8 cellular contexts compared by ENCODE assay signal in the genomic region with DNA sequence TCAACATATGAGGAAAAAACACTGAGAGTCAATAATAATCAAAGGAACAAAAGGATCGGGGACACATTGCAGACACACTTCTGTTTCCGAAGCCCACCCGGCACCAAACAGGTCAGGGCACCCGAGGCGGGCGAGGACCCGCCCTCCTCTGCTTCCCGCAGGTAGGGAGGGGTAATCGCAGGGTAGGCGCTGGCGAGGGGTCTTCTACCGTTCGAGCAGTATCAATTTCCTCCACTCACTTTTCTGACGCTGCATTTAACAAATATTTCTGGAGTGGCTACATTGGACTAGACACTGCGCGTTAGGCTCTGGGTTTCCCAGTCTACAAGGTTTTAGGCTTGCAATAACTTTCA. TPM values are rescaled to one million over a fixed set of nuclear protein-coding genes. Genes with fewer than 3 reads are reported as not detected.
A peak's percentile ranks its signal among the peaks of the same experiment; 100 is the strongest.
DNase-seq lines count a peak whose midpoint lies in the region; ATAC-seq, FAIRE-seq and TF ChIP-seq lines count a peak whose summit lies in the region.

No MANE protein-coding gene starts in this region.

- WGBS in heart right ventricle, 2 donors = 10 to 24% methylated on average over 16 of the region's 16 CpGs
- WGBS in K562 (ENCODE audit: insufficient coverage, low coverage, missing lambda C conversion rate) = 0% methylated on average over 16 of the region's 16 CpGs
- WGBS in lung, 2 donors = 0 to 6% methylated on average over 16 of the region's 16 CpGs
- WGBS in aorta, 2 donors = 14 to 26% methylated on average over 16 of the region's 16 CpGs

- H3K9me3 ChIP-seq in heart right ventricle (no peaks in the 10 kb centered on the region), K562 (replicated peaks; ENCODE audit: control insufficient read depth, insufficient read depth, low read depth, low read length) (no peaks in the 10 kb centered on the region), lung (ENCODE audit: control insufficient read depth in 2 of 2, insufficient read depth in 1 of 2, low read length in 1 of 2) (no peaks in the 10 kb centered on the region), aorta (ENCODE audit: control insufficient read depth, low read length) (no peaks in the 10 kb centered on the region)

- DNase-seq in heart right ventricle (no peak), Right ventricle myocardium inferior (ENCODE audit: missing footprints) (no peak), K562 (ENCODE audit: extremely low read depth in 1 of 4, low spot score in 3 of 4) (no peak), lung (ENCODE audit: low spot score) (no peak), aorta (peak in 1 of 2 donors; percentile 40), NOMO-1 (lab: John Stamatoyannopoulos, UW; ENCODE audit: unreplicated experiment in 2 of 2) (no peak), SHP77 treated with DMSO at 0.1 percent for 48 hours (lab: John Stamatoyannopoulos, UW) (no peak)

- no peak for FAIRE-seq in K562 (lab: Jason Lieb, UNC)

- H3K9me1 ChIP-seq in K562 (ENCODE audit: control insufficient read depth, insufficient read depth, low read length) = no peaks in the 10 kb centered on the region

- no peak for TF ChIP-seq EP300 in K562 (IDR thresholded peaks at IDR 0.05; ENCODE audit: low read length)

- H2AFZ ChIP-seq in K562 (ENCODE audit: low read depth, low read length) = no peak overlapping the region

- POLR2A ChIA-PET in K562 (lab: Yijun Ruan, JAX) = no interaction called here

- CTCF ChIA-PET in K562 (lab: Yijun Ruan, JAX; ENCODE audit: low intra/inter-chr PET ratio) = no interaction called here

- peak overlapping the region; percentile 89 to 99 (median 96) for H3K4me3 ChIP-seq in heart right ventricle
- peak overlapping the region; percentile 91 for H3K4me3 ChIP-seq in K562
- peak overlapping the region; percentile 79 for H3K4me3 ChIP-seq in lung
- H3K4me3 ChIP-seq in aorta (ENCODE audit: low read length in 2 of 2) = peak overlapping the region; percentile 51 to 78

- ATAC-seq in heart right ventricle (no peak), Right ventricle myocardium inferior (no peak), K562 (peak; percentile 6; the same call in 1 of the 3 replicates), lung (ENCODE audit: insufficient read depth, low FRiP score) (no peak), aorta (ENCODE audit: low FRiP score) (no peak), HG02571 (IDR thresholded peaks at IDR 0.05; ENCODE audit: unreplicated experiment) (no peak)

- H3K9ac ChIP-seq in K562 (ENCODE audit: insufficient read depth in 1 of 2, low read depth in 2 of 2, low read length in 2 of 2) = peak overlapping the region; percentile 96 to 97

- H3K4me2 ChIP-seq in K562 (ENCODE audit: insufficient read depth, low read length) = peak overlapping the region; percentile 94

- no peak for TF ChIP-seq RAD21 in K562 (CRISPR knock-in tag; conservative IDR thresholded peaks at IDR 0.05 in 1 of 2, IDR thresholded peaks at IDR 0.05 in 1 of 2)

- H3K36me3 ChIP-seq in heart right ventricle (peaks cover 0 to 13% (median 5%) of the 10 kb centered on the region in 9 donors), K562 (ENCODE audit: control insufficient read depth, insufficient read depth, low read length) (peaks cover 33% of the 10 kb centered on the region), lung (ENCODE audit: control insufficient read depth in 2 of 2, insufficient read depth in 2 of 2, low read length in 2 of 2) (peaks cover 0 to 4% of the 10 kb centered on the region in 2 donors), aorta (ENCODE audit: control insufficient read depth in 1 of 2, insufficient read depth in 2 of 2, low read length in 1 of 2) (no peaks in the 10 kb centered on the region)

- in situ Hi-C loops in K562 (cut with MboI) = no loop called here

- H3K4me1 ChIP-seq in heart right ventricle = peaks cover 2 to 49% (median 25%) of the 10 kb centered on the region in 9 donors
- peaks cover 15 to 39% of the 10 kb centered on the region in 2 experiments for H3K4me1 ChIP-seq in K562 (replicated peaks in 1 of 2; ENCODE audit: control insufficient read depth in 2 of 2, insufficient read depth in 2 of 2, low read length in 2 of 2)
- H3K4me1 ChIP-seq in lung (ENCODE audit: control insufficient read depth in 2 of 2, insufficient read depth in 2 of 2, low read length in 2 of 2) = peaks cover 6 to 8% of the 10 kb centered on the region in 2 donors
- H3K4me1 ChIP-seq in aorta (ENCODE audit: control insufficient read depth in 1 of 2, insufficient read depth in 2 of 2, low read length in 2 of 2) = peaks cover 0 to 3% of the 10 kb centered on the region in 2 donors

- TF ChIP-seq POLR2A in K562 (conservative IDR thresholded peaks at IDR 0.05) = no peak

- H4K20me1 ChIP-seq in K562 (replicated peaks; ENCODE audit: control insufficient read depth, insufficient read depth, low read length) = peaks cover 35% of the 10 kb centered on the region

- no peaks in the 10 kb centered on the region for H3K27me3 ChIP-seq in heart right ventricle
- no peaks in the 10 kb centered on the region for H3K27me3 ChIP-seq in K562 (ENCODE audit: control insufficient read depth in 2 of 2, insufficient read depth in 2 of 2, low read length in 2 of 2)
- no peaks in the 10 kb centered on the region for H3K27me3 ChIP-seq in lung (ENCODE audit: control insufficient read depth, insufficient read depth)
- no peaks in the 10 kb centered on the region for H3K27me3 ChIP-seq in aorta (ENCODE audit: control insufficient read depth in 1 of 2, insufficient read depth in 2 of 2, low read length in 1 of 2)

- peaks cover 80% of the 10 kb centered on the region for H3K79me2 ChIP-seq in K562 (ENCODE audit: control insufficient read depth, insufficient read depth, low read length)

- TF ChIP-seq CTCF in heart right ventricle (IDR thresholded peaks at IDR 0.05) (no peak), K562 (IDR thresholded peaks at IDR 0.05 in 2 of 3, conservative IDR thresholded peaks at IDR 0.05 in 1 of 3; ENCODE audit: insufficient read depth in 2 of 3, low read depth in 1 of 3, low read length in 3 of 3) (no peak), lung (IDR thresholded peaks at IDR 0.05; ENCODE audit: control extremely low read depth, extremely low read depth) (no peak)

- intact Hi-C loops in heart right ventricle (cut with DNase I) = no loop called here
- intact Hi-C loops in Right ventricle myocardium inferior (cut with DNase I) = no loop called here
- intact Hi-C loops in K562 (cut with micrococcal nuclease) = loop anchor here (5.0 kb wide), 1 partner anchor 117 kb away; no protein-coding TSS in a partner anchor
- intact Hi-C loops in aorta (cut with DNase I) = no loop called here

- peak overlapping the region; percentile 41 to 94 (median 90) for H3K27ac ChIP-seq in heart right ventricle
- peak overlapping the region; percentile 97 for H3K27ac ChIP-seq in K562 (ENCODE audit: extremely low read depth, low read depth, low read length)
- peak overlapping the region; percentile 81 to 96 for H3K27ac ChIP-seq in lung (ENCODE audit: low read depth in 1 of 2, low read length in 1 of 2)
- peak overlapping the region in 1 of 2 donors; percentile 24 for H3K27ac ChIP-seq in aorta (ENCODE audit: low read depth in 1 of 2, low read length in 2 of 2)

- no TSS peak for BruUV-seq in K562 (replicated peaks; lab: Mats Ljungman, UMichigan)

RNA-seq across cellular contexts. Expression of a gene that starts 1.3 kb away (rescaled TPM):
- total RNA-seq in heart right ventricle (100 to 1,000 TPM in 1 of 10 donors, 10 to 100 TPM in 9; 50.7 to 113 (median 56.1) TPM), Right ventricle myocardium inferior (66.5 TPM), K562 (2014; rRNA removed) (219 and 272 TPM in 2 replicates), K562 (2014; rRNA removed; fragmentation: Illumina TruSeq; extraction: Trizol) (428 and 441 TPM in 2 replicates), K562 (2015; rRNA removed; fragmentation: Illumina TruSeq; extraction: Trizol) (349 and 384 TPM in 2 replicates), K562 (2021) (339 and 403 TPM in 2 replicates), lung (100 to 1,000 TPM in 1 of 2 donors, 10 to 100 TPM in 1; 61.4 to 231 TPM), aorta (100 to 1,000 TPM; 104 to 133 TPM)
- polyA plus RNA-seq in heart right ventricle (100 to 1,000 TPM; 108 to 134 TPM), K562 (2011; rRNA removed) (590 and 771 TPM in 2 replicates), K562 (2014; fragmentation: Illumina TruSeq; extraction: Trizol) (446 and 528 TPM in 2 replicates), K562 (2014; fragmentation: Nextera tagmentation; extraction: Ambion mirVana) (1,000 to 10,000 TPM; 1,469 to 1,596 TPM), K562 (2014; rRNA removed) (514 and 530 TPM in 2 replicates), lung (100 to 1,000 TPM; 420 to 742 TPM), aorta (100 to 1,000 TPM; 181 to 298 TPM)
- 19.1 and 42.6 TPM in 2 replicates for total RNA-seq in K562 (2011; cell fraction: chromatin; rRNA removed; ENCODE audit: low replicate concordance)
- total RNA-seq in K562 (2011; cell fraction: nucleolus; rRNA removed) = 29.2 and 32.8 TPM in 2 replicates
- 49.5 and 76.2 TPM in 2 replicates for total RNA-seq in K562 (2011; cell fraction: nucleoplasm; rRNA removed)
- polyA plus RNA-seq in K562 (2011; cell fraction: cytosol; rRNA removed) = 284 and 512 TPM in 2 replicates
- 120 and 197 TPM in 2 replicates for polyA plus RNA-seq in K562 (2011; cell fraction: nucleus; rRNA removed)
- polyA plus RNA-seq in K562 (2012) = 289 and 521 TPM in 2 replicates
- 190 and 220 TPM in 2 replicates for polyA minus RNA-seq in K562 (2011; rRNA and poly(A)+ RNA removed)
- polyA minus RNA-seq in K562 (2011; cell fraction: cytosol; rRNA and poly(A)+ RNA removed) = 59.8 and 72.2 TPM in 2 replicates
- polyA minus RNA-seq in K562 (2011; cell fraction: nucleus; rRNA and poly(A)+ RNA removed) = 17.1 and 37.3 TPM in 2 replicates

RNA-seq across cellular contexts. Expression of a gene that starts 47.1 kb away (rescaled TPM):
- total RNA-seq in heart right ventricle (not detected), Right ventricle myocardium inferior (not detected), K562 (2014; rRNA removed) (not detected in 2 replicates), K562 (2014; rRNA removed; fragmentation: Illumina TruSeq; extraction: Trizol) (not detected in 2 replicates), K562 (2015; rRNA removed; fragmentation: Illumina TruSeq; extraction: Trizol) (not detected in 2 replicates), K562 (2021) (not detected in 2 replicates), lung (10 to 100 TPM; 12.4 to 16.8 TPM), aorta (not detected)
- polyA plus RNA-seq in heart right ventricle (not detected), K562 (2011; rRNA removed) (not detected in 2 replicates), K562 (2014; fragmentation: Illumina TruSeq; extraction: Trizol) (not detected in 2 replicates), K562 (2014; fragmentation: Nextera tagmentation; extraction: Ambion mirVana) (not detected), K562 (2014; rRNA removed) (not detected in 2 replicates), lung (10 to 100 TPM in 1 of 2 donors, 1 to 10 TPM in 1; 4.2 to 10.1 TPM), aorta (1 to 10 TPM in 1 of 2 donors, under 1 TPM in 1; 0.38 to 3.1 TPM)
- not detected in 2 replicates for total RNA-seq in K562 (2011; cell fraction: chromatin; rRNA removed; ENCODE audit: low replicate concordance)
- total RNA-seq in K562 (2011; cell fraction: nucleolus; rRNA removed) = not detected in 2 replicates
- not detected in 2 replicates for total RNA-seq in K562 (2011; cell fraction: nucleoplasm; rRNA removed)
- polyA plus RNA-seq in K562 (2011; cell fraction: cytosol; rRNA removed) = not detected in 2 replicates
- not detected in 2 replicates for polyA plus RNA-seq in K562 (2011; cell fraction: nucleus; rRNA removed)
- polyA plus RNA-seq in K562 (2012) = not detected in 2 replicates
- not detected in 2 replicates for polyA minus RNA-seq in K562 (2011; rRNA and poly(A)+ RNA removed)
- not detected in 2 replicates for polyA minus RNA-seq in K562 (2011; cell fraction: cytosol; rRNA and poly(A)+ RNA removed)
- not detected in 2 replicates for polyA minus RNA-seq in K562 (2011; cell fraction: nucleus; rRNA and poly(A)+ RNA removed)

Comparison
In these comparisons a context has a peak if more than half of its experiments do, and no peak if none do; other contexts are left out.
1. RNA of a gene that starts 47.1 kb away (total RNA-seq): 12.4 to 16.8 TPM in lung; not detected in aorta, not detected in Right ventricle myocardium inferior (single experiment), not detected in K562 and not detected in heart right ventricle; every median in the first group is over 10 times any median in the second.
2. Peak in every context shown above with its lines, with median percentiles within 50 percentile points of each other: H3K4me3 ChIP-seq.